8 cellular contexts compared by ENCODE assay signal in genomic region chr20:21509597-21510331, GRCh38. TPM values are rescaled to one million over a fixed set of nuclear protein-coding genes. Genes with fewer than 3 reads are reported as not detected.
DNase-seq lines count a peak whose midpoint lies in the region; ATAC-seq and TF ChIP-seq lines count a peak whose summit lies in the region.

No MANE protein-coding gene starts in this region.

- peak overlapping the region; percentile 14 for H3K4me3 ChIP-seq in RWPE2 (ENCODE audit: severe bottlenecking)
- H3K4me3 ChIP-seq in fibroblast of lung (replicated peaks in 1 of 4; ENCODE audit: control extremely low read depth in 1 of 4, insufficient read depth in 1 of 4, low read depth in 3 of 4, low read length in 4 of 4) = peak overlapping the region; percentile 5 to 44 (median 16)
- H3K4me3 ChIP-seq in sigmoid colon = peak overlapping the region in 3 of 4 donors; percentile 24 to 42 (median 42)
- peak overlapping the region in 2 of 4 donors; percentile 38 to 46 for H3K4me3 ChIP-seq in Peyer's patch
- H3K4me3 ChIP-seq in tibial nerve = peak overlapping the region in 2 of 4 donors; percentile 27 to 41

- peak overlapping the region; percentile 36; the same call in 1 of the 2 replicates for H3K9ac ChIP-seq in ES-I3 (ENCODE audit: low read depth, low read length)
- no peak overlapping the region for H3K9ac ChIP-seq in fibroblast of lung (ENCODE audit: insufficient read depth, low read length)

- H3K4me1 ChIP-seq in ES-I3 (ENCODE audit: insufficient read depth, low read length) = peaks cover 10% of the 10 kb centered on the region; the same call in 1 of the 2 replicates
- no peaks in the 10 kb centered on the region for H3K4me1 ChIP-seq in RWPE2 (ENCODE audit: insufficient read depth, poor library complexity, severe bottlenecking)
- H3K4me1 ChIP-seq in fibroblast of lung (ENCODE audit: control insufficient read depth, extremely low read depth, insufficient read depth, low read length) = peaks cover 5% of the 10 kb centered on the region
- peaks cover 0 to 73% (median 69%) of the 10 kb centered on the region in 4 donors for H3K4me1 ChIP-seq in sigmoid colon
- H3K4me1 ChIP-seq in Peyer's patch = peaks cover 0 to 71% (median 19%) of the 10 kb centered on the region in 4 donors
- H3K4me1 ChIP-seq in tibial nerve = peaks cover 0 to 87% (median 49%) of the 10 kb centered on the region in 4 donors

- H4K20me1 ChIP-seq in fibroblast of lung (ENCODE audit: control insufficient read depth, extremely low read depth, insufficient read depth, low read length) = no peaks in the 10 kb centered on the region

- peak; percentile 17 for TF ChIP-seq CTCF in RWPE2 (IDR thresholded peaks at IDR 0.05; ENCODE audit: poor library complexity, severe bottlenecking)
- TF ChIP-seq CTCF in fibroblast of lung (conservative IDR thresholded peaks at IDR 0.05 in 1 of 2, IDR thresholded peaks at IDR 0.05 in 1 of 2; ENCODE audit: low read depth in 1 of 2, low read length in 2 of 2) = peak in 1 of 2 donors; percentile 7
- no peak for TF ChIP-seq CTCF in sigmoid colon (IDR thresholded peaks at IDR 0.05)
- TF ChIP-seq CTCF in Peyer's patch (IDR thresholded peaks at IDR 0.05) = no peak
- TF ChIP-seq CTCF in tibial nerve (IDR thresholded peaks at IDR 0.05) = no peak

- H3K79me2 ChIP-seq in fibroblast of lung (ENCODE audit: control insufficient read depth, insufficient read depth, low read length) = no peaks in the 10 kb centered on the region

- TF ChIP-seq POLR2A in sigmoid colon (IDR thresholded peaks at IDR 0.05) (no peak), Peyer's patch (IDR thresholded peaks at IDR 0.05) (no peak), tibial nerve (IDR thresholded peaks at IDR 0.05) (no peak)

- no peaks in the 10 kb centered on the region; the same call in 1 of the 2 replicates for H3K9me3 ChIP-seq in ES-I3 (ENCODE audit: control insufficient read depth, insufficient read depth, low read length)
- H3K9me3 ChIP-seq in RWPE2 (ENCODE audit: severe bottlenecking) = no peaks in the 10 kb centered on the region
- H3K9me3 ChIP-seq in fibroblast of lung (ENCODE audit: control insufficient read depth, insufficient read depth, low read depth, low read length) = no peaks in the 10 kb centered on the region
- H3K9me3 ChIP-seq in sigmoid colon = no peaks in the 10 kb centered on the region
- H3K9me3 ChIP-seq in Peyer's patch = peaks cover 0 to 4% (median 0%) of the 10 kb centered on the region in 4 donors
- H3K9me3 ChIP-seq in tibial nerve = no peaks in the 10 kb centered on the region

- TF ChIP-seq EP300 in sigmoid colon (IDR thresholded peaks at IDR 0.05) (no peak), tibial nerve (IDR thresholded peaks at IDR 0.05) (no peak)

- peak; percentile 20; the same call in 2 of the 3 replicates for ATAC-seq in RWPE2 (ENCODE audit: low read depth)
- no peak for ATAC-seq in HG03442 (IDR thresholded peaks at IDR 0.05; ENCODE audit: unreplicated experiment)

- H3K27me3 ChIP-seq in RWPE2 (ENCODE audit: insufficient read depth, poor library complexity, severe bottlenecking) (peaks cover 95% of the 10 kb centered on the region), fibroblast of lung (ENCODE audit: control insufficient read depth, insufficient read depth, low read length) (peaks cover 61% of the 10 kb centered on the region), sigmoid colon (peaks cover 82 to 100% (median 99%) of the 10 kb centered on the region in 3 donors), Peyer's patch (peaks cover 0 to 77% of the 10 kb centered on the region in 2 donors), tibial nerve (peaks cover 5 to 100% of the 10 kb centered on the region in 2 donors)

- H3K36me3 ChIP-seq in ES-I3 (ENCODE audit: insufficient read depth, low read length) (no peaks in the 10 kb centered on the region), RWPE2 (ENCODE audit: low read depth) (no peaks in the 10 kb centered on the region), fibroblast of lung (ENCODE audit: control insufficient read depth, insufficient read depth, low read length) (no peaks in the 10 kb centered on the region), sigmoid colon (no peaks in the 10 kb centered on the region), Peyer's patch (no peaks in the 10 kb centered on the region), tibial nerve (no peaks in the 10 kb centered on the region)

- H3K27ac ChIP-seq in RWPE2 (ENCODE audit: poor library complexity, severe bottlenecking) (no peak overlapping the region), fibroblast of lung (ENCODE audit: insufficient read depth, low read length) (no peak overlapping the region), sigmoid colon (no peak overlapping the region), Peyer's patch (no peak overlapping the region), tibial nerve (no peak overlapping the region)

- peak overlapping the region; percentile 56 for H3K4me2 ChIP-seq in fibroblast of lung (ENCODE audit: extremely low read depth, insufficient read depth, low read length)

- WGBS in sigmoid colon, 2 donors = 4 to 8% methylated on average over 40 of the region's 40 CpGs
- 2 to 8% methylated on average over 30 to 39 of the region's 40 CpGs for WGBS in tibial nerve, 2 donors

- DNase-seq in RWPE2 (ENCODE audit: low spot score) = no peak
- DNase-seq in fibroblast of lung (ENCODE audit: low read depth in 2 of 2) = peak; percentile 27 to 67
- DNase-seq in sigmoid colon = no peak
- DNase-seq in Peyer's patch = no peak
- DNase-seq in HT-29 (ENCODE audit: low spot score) = no peak
- DNase-seq in tibial nerve (ENCODE audit: low spot score in 2 of 2) = no peak

- intact Hi-C loops in sigmoid colon (cut with DNase I) = loop anchor here (10.0 kb wide), 1 partner anchor 405 kb away; the partner anchor contains the start of gene LINC00237

- peak overlapping the region; percentile 15 for H2AFZ ChIP-seq in fibroblast of lung (ENCODE audit: low read length)

RNA-seq across cellular contexts. Expression of gene NKX2-2, which starts 4.1 kb away (rescaled TPM):
- total RNA-seq in fibroblast of lung (not detected in 2 replicates), sigmoid colon (not detected), Peyer's patch (1 to 10 TPM; 1.7 to 3.9 (median 2.9) TPM), tibial nerve (not detected)
- polyA plus RNA-seq in fibroblast of lung (not detected in 2 replicates), sigmoid colon (under 1 TPM; 0.23 to 0.60 (median 0.46) TPM)
- not detected in 2 replicates for polyA plus RNA-seq in fibroblast of lung (2012)
- polyA minus RNA-seq in fibroblast of lung (ENCODE audit: low replicate concordance) = not detected in 2 replicates
- 0.16 TPM in 1 of 2 replicates, not detected in the other for total RNA-seq in HT-29 (2014; rRNA removed; shearing (Covaris generic))

Comparison
In these comparisons a context has a peak if more than half of its experiments do, and no peak if none do; other contexts are left out.
1. DNase-seq: peak in fibroblast of lung (2 of 2); none in RWPE2 (single experiment), sigmoid colon (single experiment), Peyer's patch (0 of 3), HT-29 (single experiment) and tibial nerve (0 of 2).